2 cellular contexts compared by ENCODE assay signal in the genomic region with DNA sequence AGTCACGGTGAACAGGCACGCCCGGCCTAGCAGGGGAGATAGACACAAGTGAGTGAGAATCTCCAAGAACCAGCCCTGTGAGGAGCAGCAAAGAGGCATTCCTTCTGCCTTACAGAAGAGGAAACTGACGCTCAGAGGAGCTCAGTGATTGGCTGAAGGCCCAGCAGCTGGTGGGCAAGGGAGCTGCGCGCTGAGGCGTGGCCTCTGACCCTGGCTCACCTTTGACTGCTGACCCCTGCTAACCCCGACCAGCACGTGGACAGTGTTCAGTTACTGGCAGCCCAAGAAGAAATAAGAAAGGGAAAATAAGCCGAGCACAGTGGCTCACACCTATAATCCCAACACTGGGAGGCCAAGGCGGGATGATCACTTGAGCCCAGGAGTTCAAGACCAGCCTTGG.
TF ChIP-seq lines count a peak whose summit lies in the region.

No MANE protein-coding gene starts in this region.

TF ChIP-seq in IMR-90, 13 proteins besides CTCF, POLR2A, EP300 and RAD21:
- TF ChIP-seq ELK1 (IDR thresholded peaks at IDR 0.05; ENCODE audit: borderline replicate concordance, low read depth, low read length) = no peak
- no peak for TF ChIP-seq CEBPB (IDR thresholded peaks at IDR 0.05; ENCODE audit: low read depth, low read length)
- no peak for TF ChIP-seq RCOR1 (IDR thresholded peaks at IDR 0.05; ENCODE audit: insufficient replicate concordance, low read length)
- TF ChIP-seq FOS (IDR thresholded peaks at IDR 0.05; ENCODE audit: low read depth, low read length) = no peak
- TF ChIP-seq MXI1 (IDR thresholded peaks at IDR 0.05; ENCODE audit: borderline replicate concordance, low read depth, low read length) = no peak
- TF ChIP-seq, protein P1, sequence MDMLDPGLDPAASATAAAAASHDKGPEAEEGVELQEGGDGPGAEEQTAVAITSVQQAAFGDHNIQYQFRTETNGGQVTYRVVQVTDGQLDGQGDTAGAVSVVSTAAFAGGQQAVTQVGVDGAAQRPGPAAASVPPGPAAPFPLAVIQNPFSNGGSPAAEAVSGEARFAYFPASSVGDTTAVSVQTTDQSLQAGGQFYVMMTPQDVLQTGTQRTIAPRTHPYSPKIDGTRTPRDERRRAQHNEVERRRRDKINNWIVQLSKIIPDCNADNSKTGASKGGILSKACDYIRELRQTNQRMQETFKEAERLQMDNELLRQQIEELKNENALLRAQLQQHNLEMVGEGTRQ (IDR thresholded peaks at IDR 0.05; ENCODE audit: low read depth, low read length) = no peak
- no peak for TF ChIP-seq BHLHE40 (IDR thresholded peaks at IDR 0.05; ENCODE audit: low read depth, low read length)
- no peak for TF ChIP-seq MAZ (IDR thresholded peaks at IDR 0.05; ENCODE audit: borderline replicate concordance, low read depth, low read length)
- TF ChIP-seq NFE2L2 (IDR thresholded peaks at IDR 0.05; ENCODE audit: low read depth, low read length) = no peak
- no peak for TF ChIP-seq MAFK (IDR thresholded peaks at IDR 0.05; ENCODE audit: low read depth, low read length)
- TF ChIP-seq RFX5 (IDR thresholded peaks at IDR 0.05; ENCODE audit: low read depth, low read length) = no peak
- TF ChIP-seq SMC3 (IDR thresholded peaks at IDR 0.05; ENCODE audit: low read depth, low read length) = no peak
- no peak for TF ChIP-seq CHD1 (IDR thresholded peaks at IDR 0.05; ENCODE audit: low read depth, low read length)

TF ChIP-seq in H1, 55 proteins besides CTCF, POLR2A, EP300 and RAD21:
- TF ChIP-seq ZNF274 (IDR thresholded peaks at IDR 0.05; ENCODE audit: borderline replicate concordance, extremely low read depth, low read length) (no peak), SP4 (IDR thresholded peaks at IDR 0.05; ENCODE audit: low read length) (no peak), KDM1A (IDR thresholded peaks at IDR 0.05; ENCODE audit: borderline replicate concordance, low read length) (no peak), TAF7 (optimal IDR thresholded peaks at IDR 0.05; ENCODE audit: borderline replicate concordance, low read depth, low read length) (no peak)
- TF ChIP-seq, protein P2, sequence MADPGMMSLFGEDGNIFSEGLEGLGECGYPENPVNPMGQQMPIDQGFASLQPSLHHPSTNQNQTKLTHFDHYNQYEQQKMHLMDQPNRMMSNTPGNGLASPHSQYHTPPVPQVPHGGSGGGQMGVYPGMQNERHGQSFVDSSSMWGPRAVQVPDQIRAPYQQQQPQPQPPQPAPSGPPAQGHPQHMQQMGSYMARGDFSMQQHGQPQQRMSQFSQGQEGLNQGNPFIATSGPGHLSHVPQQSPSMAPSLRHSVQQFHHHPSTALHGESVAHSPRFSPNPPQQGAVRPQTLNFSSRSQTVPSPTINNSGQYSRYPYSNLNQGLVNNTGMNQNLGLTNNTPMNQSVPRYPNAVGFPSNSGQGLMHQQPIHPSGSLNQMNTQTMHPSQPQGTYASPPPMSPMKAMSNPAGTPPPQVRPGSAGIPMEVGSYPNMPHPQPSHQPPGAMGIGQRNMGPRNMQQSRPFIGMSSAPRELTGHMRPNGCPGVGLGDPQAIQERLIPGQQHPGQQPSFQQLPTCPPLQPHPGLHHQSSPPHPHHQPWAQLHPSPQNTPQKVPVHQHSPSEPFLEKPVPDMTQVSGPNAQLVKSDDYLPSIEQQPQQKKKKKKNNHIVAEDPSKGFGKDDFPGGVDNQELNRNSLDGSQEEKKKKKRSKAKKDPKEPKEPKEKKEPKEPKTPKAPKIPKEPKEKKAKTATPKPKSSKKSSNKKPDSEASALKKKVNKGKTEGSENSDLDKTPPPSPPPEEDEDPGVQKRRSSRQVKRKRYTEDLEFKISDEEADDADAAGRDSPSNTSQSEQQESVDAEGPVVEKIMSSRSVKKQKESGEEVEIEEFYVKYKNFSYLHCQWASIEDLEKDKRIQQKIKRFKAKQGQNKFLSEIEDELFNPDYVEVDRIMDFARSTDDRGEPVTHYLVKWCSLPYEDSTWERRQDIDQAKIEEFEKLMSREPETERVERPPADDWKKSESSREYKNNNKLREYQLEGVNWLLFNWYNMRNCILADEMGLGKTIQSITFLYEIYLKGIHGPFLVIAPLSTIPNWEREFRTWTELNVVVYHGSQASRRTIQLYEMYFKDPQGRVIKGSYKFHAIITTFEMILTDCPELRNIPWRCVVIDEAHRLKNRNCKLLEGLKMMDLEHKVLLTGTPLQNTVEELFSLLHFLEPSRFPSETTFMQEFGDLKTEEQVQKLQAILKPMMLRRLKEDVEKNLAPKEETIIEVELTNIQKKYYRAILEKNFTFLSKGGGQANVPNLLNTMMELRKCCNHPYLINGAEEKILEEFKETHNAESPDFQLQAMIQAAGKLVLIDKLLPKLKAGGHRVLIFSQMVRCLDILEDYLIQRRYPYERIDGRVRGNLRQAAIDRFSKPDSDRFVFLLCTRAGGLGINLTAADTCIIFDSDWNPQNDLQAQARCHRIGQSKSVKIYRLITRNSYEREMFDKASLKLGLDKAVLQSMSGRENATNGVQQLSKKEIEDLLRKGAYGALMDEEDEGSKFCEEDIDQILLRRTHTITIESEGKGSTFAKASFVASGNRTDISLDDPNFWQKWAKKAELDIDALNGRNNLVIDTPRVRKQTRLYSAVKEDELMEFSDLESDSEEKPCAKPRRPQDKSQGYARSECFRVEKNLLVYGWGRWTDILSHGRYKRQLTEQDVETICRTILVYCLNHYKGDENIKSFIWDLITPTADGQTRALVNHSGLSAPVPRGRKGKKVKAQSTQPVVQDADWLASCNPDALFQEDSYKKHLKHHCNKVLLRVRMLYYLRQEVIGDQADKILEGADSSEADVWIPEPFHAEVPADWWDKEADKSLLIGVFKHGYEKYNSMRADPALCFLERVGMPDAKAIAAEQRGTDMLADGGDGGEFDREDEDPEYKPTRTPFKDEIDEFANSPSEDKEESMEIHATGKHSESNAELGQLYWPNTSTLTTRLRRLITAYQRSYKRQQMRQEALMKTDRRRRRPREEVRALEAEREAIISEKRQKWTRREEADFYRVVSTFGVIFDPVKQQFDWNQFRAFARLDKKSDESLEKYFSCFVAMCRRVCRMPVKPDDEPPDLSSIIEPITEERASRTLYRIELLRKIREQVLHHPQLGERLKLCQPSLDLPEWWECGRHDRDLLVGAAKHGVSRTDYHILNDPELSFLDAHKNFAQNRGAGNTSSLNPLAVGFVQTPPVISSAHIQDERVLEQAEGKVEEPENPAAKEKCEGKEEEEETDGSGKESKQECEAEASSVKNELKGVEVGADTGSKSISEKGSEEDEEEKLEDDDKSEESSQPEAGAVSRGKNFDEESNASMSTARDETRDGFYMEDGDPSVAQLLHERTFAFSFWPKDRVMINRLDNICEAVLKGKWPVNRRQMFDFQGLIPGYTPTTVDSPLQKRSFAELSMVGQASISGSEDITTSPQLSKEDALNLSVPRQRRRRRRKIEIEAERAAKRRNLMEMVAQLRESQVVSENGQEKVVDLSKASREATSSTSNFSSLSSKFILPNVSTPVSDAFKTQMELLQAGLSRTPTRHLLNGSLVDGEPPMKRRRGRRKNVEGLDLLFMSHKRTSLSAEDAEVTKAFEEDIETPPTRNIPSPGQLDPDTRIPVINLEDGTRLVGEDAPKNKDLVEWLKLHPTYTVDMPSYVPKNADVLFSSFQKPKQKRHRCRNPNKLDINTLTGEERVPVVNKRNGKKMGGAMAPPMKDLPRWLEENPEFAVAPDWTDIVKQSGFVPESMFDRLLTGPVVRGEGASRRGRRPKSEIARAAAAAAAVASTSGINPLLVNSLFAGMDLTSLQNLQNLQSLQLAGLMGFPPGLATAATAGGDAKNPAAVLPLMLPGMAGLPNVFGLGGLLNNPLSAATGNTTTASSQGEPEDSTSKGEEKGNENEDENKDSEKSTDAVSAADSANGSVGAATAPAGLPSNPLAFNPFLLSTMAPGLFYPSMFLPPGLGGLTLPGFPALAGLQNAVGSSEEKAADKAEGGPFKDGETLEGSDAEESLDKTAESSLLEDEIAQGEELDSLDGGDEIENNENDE (IDR thresholded peaks at IDR 0.05; ENCODE audit: insufficient replicate concordance, low read length) = no peak
